Comparison of ENCODE assay signal across 17 cellular contexts in the genomic region with DNA sequence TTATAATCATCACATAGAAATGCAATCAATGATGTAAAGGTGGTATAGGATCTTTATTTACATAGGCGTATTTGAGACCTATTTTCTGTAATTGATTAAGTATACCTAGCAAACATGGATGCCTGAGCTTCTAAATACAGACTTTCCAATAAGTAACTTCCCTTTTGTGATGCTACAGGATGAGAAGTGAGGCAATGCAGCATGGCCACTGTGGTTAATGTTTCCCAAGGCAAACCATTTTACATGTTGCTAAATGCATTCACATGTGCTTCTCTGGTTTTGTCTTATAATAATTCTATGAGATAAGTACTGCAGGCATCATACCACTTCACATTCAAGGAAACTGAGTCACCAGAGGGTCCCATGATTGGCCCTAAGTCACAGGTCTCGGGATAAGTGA. TPM values are rescaled to one million over a fixed set of nuclear protein-coding genes. Genes with fewer than 3 reads are reported as not detected.
A peak's percentile ranks its signal among the peaks of the same experiment; 100 is the strongest.
DNase-seq lines count a peak whose midpoint lies in the region; ATAC-seq and TF ChIP-seq lines count a peak whose summit lies in the region.
"Had no signal": no experiment of that assay in that cellular context is flagged by ENCODE, and none has a peak within 500 bp of the region (broad histone marks: within the 10 kb centered on the region; RNA-seq: fewer than 3 reads in every experiment).

No MANE protein-coding gene starts in this region.

- H3K4me1 ChIP-seq in upper lobe of right lung: no peaks in the 10 kb centered on the region
- H3K4me1 ChIP-seq: BLaER1, Peyer's patch had no signal

- peaks cover 96% of the 10 kb centered on the region for H3K36me3 ChIP-seq in upper lobe of right lung

- no peak for TF ChIP-seq CTCF in upper lobe of right lung (IDR thresholded peaks at IDR 0.05)

- no peaks in the 10 kb centered on the region for H3K9me3 ChIP-seq in upper lobe of right lung
- H3K9me3 ChIP-seq: BLaER1, Peyer's patch had no signal

- intact Hi-C loops in upper lobe of right lung (cut with DNase I): no loop called here

- DNase-seq in GF-D8 (lab: John Stamatoyannopoulos, UW) (peak; percentile 85), MV-4-11 (lab: John Stamatoyannopoulos, UW) (peak; percentile 90), SIG-M5 (lab: John Stamatoyannopoulos, UW) (peak; percentile 9), upper lobe of right lung (no peak), ecto neural progenitor cell (ENCODE audit: low spot score) (no peak), AG08395 (ENCODE audit: low spot score) (no peak)
- DNase-seq: CD8-positive, alpha-beta T cell; MM.1S; NCI-H1694 treated with DMSO at 0.1 percent for 48 hours; NCI-H2081 treated with DMSO at 0.1 percent for 48 hours; NCI-H2171 treated with DMSO at 0.1 percent for 48 hours; NCI-H524 treated with DMSO at 0.1 percent for 48 hours; Peyer's patch; T-helper 2 cell had no signal

- ATAC-seq in upper lobe of right lung (peak; percentile 41), HG02798 (IDR thresholded peaks at IDR 0.05; ENCODE audit: poor library complexity, unreplicated experiment) (no peak)
- ATAC-seq: CD8-positive, alpha-beta T cell; HCT116 had no signal

- H3K4me3 ChIP-seq in upper lobe of right lung: no peak overlapping the region
- H3K4me3 ChIP-seq: BLaER1, Peyer's patch had no signal

- H3K27me3 ChIP-seq in upper lobe of right lung: no peaks in the 10 kb centered on the region
- H3K27me3 ChIP-seq: BLaER1, Peyer's patch had no signal

- H3K27ac ChIP-seq in upper lobe of right lung: no peak overlapping the region
- H3K27ac ChIP-seq: BLaER1, Peyer's patch had no signal

RNA-seq across cellular contexts. Expression of gene NKX3-2, which starts 35.7 kb away (rescaled TPM):
- total RNA-seq in upper lobe of right lung: not detected
- total RNA-seq: CD8-positive, alpha-beta T cell had no signal

RNA-seq across cellular contexts. Expression of gene BOD1L1, which starts 47.5 kb away (rescaled TPM):
- 37.5 TPM for total RNA-seq in upper lobe of right lung

Comparison
In these comparisons a context has a peak if more than half of its experiments do, and no peak if none do; other contexts are left out.
1. DNase-seq: peak in GF-D8 (single experiment), MV-4-11 (single experiment) and SIG-M5 (single experiment); none in upper lobe of right lung (single experiment), ecto neural progenitor cell (single experiment) and AG08395 (single experiment).